17 cellular contexts compared by ENCODE assay signal in the genomic region with DNA sequence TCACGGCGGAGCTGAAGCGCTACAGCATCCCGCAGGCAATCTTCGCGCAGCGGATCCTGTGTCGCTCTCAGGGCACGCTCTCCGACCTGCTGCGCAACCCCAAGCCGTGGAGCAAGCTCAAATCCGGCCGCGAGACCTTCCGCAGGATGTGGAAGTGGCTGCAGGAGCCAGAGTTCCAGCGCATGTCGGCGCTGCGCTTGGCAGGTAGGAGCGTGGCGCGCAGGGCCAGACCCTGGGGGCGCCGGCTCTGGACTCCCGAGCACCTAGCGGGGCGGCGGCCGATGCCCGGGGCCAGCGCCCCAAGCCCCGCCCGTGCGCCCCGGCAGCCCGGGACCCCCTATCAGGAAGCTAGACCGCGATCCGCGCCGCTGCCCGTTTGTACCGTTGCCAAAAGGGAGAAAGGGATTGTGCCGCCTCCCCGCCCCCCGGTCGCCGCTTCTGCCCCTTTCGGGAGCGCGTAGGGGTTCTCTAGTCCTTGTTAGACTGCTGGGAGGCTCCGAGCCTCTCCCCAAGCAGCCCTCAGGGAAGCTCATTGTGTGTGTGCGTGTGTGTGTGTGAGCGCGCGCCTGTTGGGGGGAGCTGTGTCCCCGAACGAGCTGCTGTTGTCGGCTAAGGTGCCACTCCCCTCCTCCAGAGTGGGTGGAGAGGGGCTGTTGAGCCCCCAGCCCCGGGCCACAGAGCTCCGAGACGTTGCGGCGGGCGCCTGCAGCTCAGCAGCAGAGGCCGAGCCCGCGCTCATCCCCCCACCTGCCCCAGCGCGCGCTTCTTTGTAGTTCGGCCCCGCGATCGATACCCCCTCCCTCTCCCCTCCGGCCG. TPM values are rescaled to one million over a fixed set of nuclear protein-coding genes. Genes with fewer than 3 reads are reported as not detected.
DNase-seq lines count a peak whose midpoint lies in the region; ATAC-seq and TF ChIP-seq lines count a peak whose summit lies in the region.
"Had no signal": no experiment of that assay in that cellular context is flagged by ENCODE, and none has a peak within 500 bp of the region (broad histone marks: within the 10 kb centered on the region; RNA-seq: fewer than 3 reads in every experiment).

No MANE protein-coding gene starts in this region.

- POLR2A ChIA-PET in Caco-2 (lab: Charles Lee) = no interaction called here

- no peak for TF ChIP-seq CTCF in Caco-2 (IDR thresholded peaks at IDR 0.05; ENCODE audit: insufficient read depth in 1 of 2, low read depth in 1 of 2, low read length in 1 of 2, severe bottlenecking in 1 of 2, unreplicated experiment in 1 of 2)

- H3K9me3 ChIP-seq in Caco-2 (no peaks in the 10 kb centered on the region), HUES6 (ENCODE audit: control insufficient read depth, insufficient read depth, low read depth, low read length) (no peaks in the 10 kb centered on the region), mucosa of stomach (ENCODE audit: control insufficient read depth, low read length) (no peaks in the 10 kb centered on the region)

- no peak for DNase-seq in Caco-2
- DNase-seq in activated T-helper 1 cell treated with anti-CD3 and anti-CD28 coated beads, Interleukin-12 subunit alpha, Interleukin-12 subunit beta, Interleukin-2, Interleukin-4 antibody, amounts not matched to agents 30 ng/mL and 10 ng/mL and 1 ng/mL, durations not matched to agents 14 hours and 24 hours and 36 hours (ENCODE audit: low spot score) = no peak
- DNase-seq: activated T-cell treated with anti-CD3 and anti-CD28 coated beads, Interleukin-2, amount 50 U/mL, for 4 hours; brain microvascular endothelial cell; HCEC 1CT; KBM-7; NCI-H2081 had no signal

- H3K27me3 ChIP-seq in Caco-2 (replicated peaks; ENCODE audit: control insufficient read depth, insufficient read depth, low read length) = peaks cover 5% of the 10 kb centered on the region
- peaks cover 99% of the 10 kb centered on the region for H3K27me3 ChIP-seq in HUES6 (ENCODE audit: control insufficient read depth, insufficient read depth, low read length)
- H3K27me3 ChIP-seq in mucosa of stomach (ENCODE audit: control insufficient read depth, insufficient read depth, low read length) = peaks cover 57% of the 10 kb centered on the region

- no peak for ATAC-seq in HG02610 (IDR thresholded peaks at IDR 0.05; ENCODE audit: unreplicated experiment)
- ATAC-seq in HG02970 (IDR thresholded peaks at IDR 0.05; ENCODE audit: low FRiP score, unreplicated experiment) = no peak
- ATAC-seq in HG03342 (IDR thresholded peaks at IDR 0.05; ENCODE audit: unreplicated experiment) = no peak
- no peak for ATAC-seq in GM19324 (IDR thresholded peaks at IDR 0.05; ENCODE audit: low FRiP score, unreplicated experiment)
- ATAC-seq: activated T-cell treated with anti-CD3 and anti-CD28 coated beads, Interleukin-2, amount 50 U/mL, for 4 hours; GM12878 had no signal

- no peak overlapping the region for H3K4me3 ChIP-seq in Caco-2 (ENCODE audit: low read depth, low read length)
- peak overlapping the region; percentile 34; the same call in 1 of the 2 replicates for H3K4me3 ChIP-seq in HUES6 (ENCODE audit: low read depth, low read length)
- peak overlapping the region; percentile 46 for H3K4me3 ChIP-seq in mucosa of stomach (ENCODE audit: low read length)
- H3K4me3 ChIP-seq: GM12878 had no signal

- no TSS peak for BruUV-seq in Caco-2 (replicated peaks; lab: Mats Ljungman, UMichigan)

- peaks cover 7% of the 10 kb centered on the region for H3K4me1 Mint-ChIP-seq in Caco-2 (ENCODE audit: low read depth, unreplicated experiment)
- H3K4me1 Mint-ChIP-seq in activated T-helper 1 cell treated with anti-CD3 and anti-CD28 coated beads, Interleukin-12 subunit alpha, Interleukin-12 subunit beta, Interleukin-2, Interleukin-4 antibody, amounts not matched to agents 30 ng/mL and 10 ng/mL and 1 ng/mL, durations not matched to agents 14 hours and 24 hours and 36 hours (ENCODE audit: low read depth) = no peaks in the 10 kb centered on the region

- H3K27ac ChIP-seq in HUES6 (ENCODE audit: low read depth, low read length) = no peak overlapping the region
- H3K27ac ChIP-seq: brain microvascular endothelial cell, epithelial cell of prostate had no signal

- peaks cover 34% of the 10 kb centered on the region for H3K27me3 Mint-ChIP-seq in Caco-2 (ENCODE audit: insufficient read depth, unreplicated experiment)
- peaks cover 65% of the 10 kb centered on the region for H3K27me3 Mint-ChIP-seq in activated T-helper 1 cell treated with anti-CD3 and anti-CD28 coated beads, Interleukin-12 subunit alpha, Interleukin-12 subunit beta, Interleukin-2, Interleukin-4 antibody, amounts not matched to agents 30 ng/mL and 10 ng/mL and 1 ng/mL, durations not matched to agents 14 hours and 24 hours and 36 hours (ENCODE audit: insufficient read depth)

- CTCF ChIA-PET in Caco-2 (lab: Charles Lee) = no interaction called here

- H3K36me3 ChIP-seq in Caco-2 (ENCODE audit: control insufficient read depth, insufficient read depth, low read length) (no peaks in the 10 kb centered on the region), HUES6 (ENCODE audit: control insufficient read depth, insufficient read depth, low read length) (no peaks in the 10 kb centered on the region), mucosa of stomach (ENCODE audit: control insufficient read depth, insufficient read depth, low read length) (no peaks in the 10 kb centered on the region)
- H3K36me3 ChIP-seq: brain microvascular endothelial cell had no signal

- intact Hi-C loops in Caco-2 (cut with micrococcal nuclease; ENCODE audit: unreplicated experiment) = no loop called here
- intact Hi-C loops in activated T-helper 1 cell treated with anti-CD3 and anti-CD28 coated beads, Interleukin-12 subunit alpha, Interleukin-12 subunit beta, Interleukin-2, Interleukin-4 antibody, amounts not matched to agents 30 ng/mL and 10 ng/mL and 1 ng/mL, durations not matched to agents 14 hours and 24 hours and 36 hours (cut with micrococcal nuclease) = no loop called here

- no peak overlapping the region for H3K27ac Mint-ChIP-seq in Caco-2 (ENCODE audit: unreplicated experiment)
- H3K27ac Mint-ChIP-seq in activated T-helper 1 cell treated with anti-CD3 and anti-CD28 coated beads, Interleukin-12 subunit alpha, Interleukin-12 subunit beta, Interleukin-2, Interleukin-4 antibody, amounts not matched to agents 30 ng/mL and 10 ng/mL and 1 ng/mL, durations not matched to agents 14 hours and 24 hours and 36 hours = peak overlapping the region; percentile 34

- H3K4me1 ChIP-seq in Caco-2 = peaks cover 2% of the 10 kb centered on the region; the same call in 1 of the 2 replicates
- peaks cover 15% of the 10 kb centered on the region for H3K4me1 ChIP-seq in HUES6 (ENCODE audit: control insufficient read depth, insufficient read depth, low read length)
- H3K4me1 ChIP-seq in mucosa of stomach (ENCODE audit: control insufficient read depth, insufficient read depth, low read length) = peaks cover 33% of the 10 kb centered on the region

- peak overlapping the region; percentile 57 for H3K4me3 Mint-ChIP-seq in Caco-2 (ENCODE audit: unreplicated experiment)
- no peak overlapping the region for H3K4me3 Mint-ChIP-seq in activated T-helper 1 cell treated with anti-CD3 and anti-CD28 coated beads, Interleukin-12 subunit alpha, Interleukin-12 subunit beta, Interleukin-2, Interleukin-4 antibody, amounts not matched to agents 30 ng/mL and 10 ng/mL and 1 ng/mL, durations not matched to agents 14 hours and 24 hours and 36 hours

- H3K9ac ChIP-seq in HUES6 (ENCODE audit: low read length) (no peak overlapping the region), mucosa of stomach (ENCODE audit: low read length) (peak overlapping the region; percentile 69)

- H3K9me3 Mint-ChIP-seq in Caco-2 (ENCODE audit: unreplicated experiment) = no peaks in the 10 kb centered on the region
- H3K9me3 Mint-ChIP-seq in activated T-helper 1 cell treated with anti-CD3 and anti-CD28 coated beads, Interleukin-12 subunit alpha, Interleukin-12 subunit beta, Interleukin-2, Interleukin-4 antibody, amounts not matched to agents 30 ng/mL and 10 ng/mL and 1 ng/mL, durations not matched to agents 14 hours and 24 hours and 36 hours = no peaks in the 10 kb centered on the region
- H3K9me3 Mint-ChIP-seq: activated T-cell treated with anti-CD3 and anti-CD28 coated beads, Interleukin-2, amount 50 U/mL, for 4 hours had no signal

- peaks cover 6% of the 10 kb centered on the region for H3K36me3 Mint-ChIP-seq in Caco-2 (ENCODE audit: insufficient read depth, unreplicated experiment)
- H3K36me3 Mint-ChIP-seq in activated T-helper 1 cell treated with anti-CD3 and anti-CD28 coated beads, Interleukin-12 subunit alpha, Interleukin-12 subunit beta, Interleukin-2, Interleukin-4 antibody, amounts not matched to agents 30 ng/mL and 10 ng/mL and 1 ng/mL, durations not matched to agents 14 hours and 24 hours and 36 hours (ENCODE audit: low read depth) = no peaks in the 10 kb centered on the region

RNA-seq across cellular contexts. Expression of a gene that starts 1.6 kb away (rescaled TPM):
- total RNA-seq in Caco-2 (2022) = not detected in 2 replicates
- total RNA-seq in activated T-helper 1 cell treated with anti-CD3 and anti-CD28 coated beads, Interleukin-12 subunit alpha, Interleukin-12 subunit beta, Interleukin-2, Interleukin-4 antibody, amounts not matched to agents 30 ng/mL and 10 ng/mL and 1 ng/mL, durations not matched to agents 14 hours and 24 hours and 36 hours = not detected in 2 replicates
- total RNA-seq: activated T-cell treated with anti-CD3 and anti-CD28 coated beads, Interleukin-2, amount 50 U/mL, for 4 hours; GM12878; OCI-LY7; pulmonary artery endothelial cell had no signal

RNA-seq across cellular contexts. Expression of a gene that starts 57.2 kb away (rescaled TPM):
- total RNA-seq in Caco-2 (2022) = 0.28 and 0.45 TPM in 2 replicates
- total RNA-seq in activated T-helper 1 cell treated with anti-CD3 and anti-CD28 coated beads, Interleukin-12 subunit alpha, Interleukin-12 subunit beta, Interleukin-2, Interleukin-4 antibody, amounts not matched to agents 30 ng/mL and 10 ng/mL and 1 ng/mL, durations not matched to agents 14 hours and 24 hours and 36 hours = 4.1 and 5.0 TPM in 2 replicates
